In the genomic region with DNA sequence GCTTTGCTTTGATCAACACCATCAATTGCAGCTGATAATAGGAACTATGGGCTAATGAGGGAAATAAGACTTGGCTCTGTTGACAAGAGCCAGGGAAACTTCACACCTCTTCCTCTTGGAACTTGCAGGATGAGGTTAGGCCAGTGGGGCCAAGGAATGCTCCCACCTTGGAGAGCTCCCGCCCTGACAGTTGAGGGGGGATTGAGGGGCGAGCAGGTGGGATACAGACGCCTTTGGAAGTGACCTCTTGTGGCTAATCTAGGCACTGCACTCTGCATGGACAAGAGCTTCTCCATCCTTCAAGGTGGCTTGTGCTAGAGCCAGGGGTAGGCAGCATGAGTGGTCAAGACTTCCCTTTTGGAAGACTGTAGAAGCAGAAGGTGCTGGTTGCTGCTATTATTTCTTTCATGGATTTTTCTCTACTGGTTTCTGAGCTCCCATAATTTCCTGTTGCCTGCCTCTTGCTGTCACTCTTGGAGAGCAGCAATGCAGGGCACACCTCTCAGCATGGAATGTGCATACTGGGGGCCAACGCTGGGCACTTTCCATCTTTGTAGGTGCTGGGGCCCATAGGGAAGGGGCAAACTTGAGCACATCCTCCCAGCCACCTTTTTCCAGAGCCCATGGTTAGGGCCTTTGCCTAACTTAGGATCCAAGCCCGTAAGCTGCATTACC, we compare ENCODE assay signal across 8 cellular contexts. TPM values are rescaled to one million over a fixed set of nuclear protein-coding genes. Genes with fewer than 3 reads are reported as not detected.
DNase-seq lines count a peak whose midpoint lies in the region; ATAC-seq, FAIRE-seq and TF ChIP-seq lines count a peak whose summit lies in the region.

No MANE protein-coding gene starts in this region.

- intact Hi-C loops in right cardiac atrium (cut with DNase I), result loop anchor here in 1 of 4 donors (5.0 to 10.0 kb wide), 2 partner anchors 226 to 341 kb away; partner anchors contain the start of genes NEK8, NUFIP2 and TLCD1

- H3K9me3 ChIP-seq in A549 (no peaks in the 10 kb centered on the region), right cardiac atrium (ENCODE audit: control insufficient read depth, low read length) (no peaks in the 10 kb centered on the region)

- peaks cover 8% of the 10 kb centered on the region for H3K4me1 ChIP-seq in A549
- H3K4me1 ChIP-seq in right cardiac atrium (ENCODE audit: control insufficient read depth, insufficient read depth, low read length), result no peaks in the 10 kb centered on the region

- ATAC-seq in A549 (0 out of 6 replicates have a peak, but pooled peaks of 1 of the 2 experiments have one; percentile 5), right cardiac atrium (no peak), GM21447 (IDR thresholded peaks at IDR 0.05; ENCODE audit: unreplicated experiment) (no peak)

- TF ChIP-seq CTCF in A549 (IDR thresholded peaks at IDR 0.05), result peak; percentile 75

- DNase-seq in A549 (ENCODE audit: low read depth in 1 of 2, low spot score in 1 of 2) (peak; percentile 68 to 72), ELF-1 (ENCODE audit: low read depth, low spot score) (peak; percentile 90), NCI-H82 (lab: John Stamatoyannopoulos, UW) (peak; percentile 86), right cardiac atrium (peak in 2 of 3 donors; percentile 49), RCC 7860 (ENCODE audit: low spot score) (no peak)
- peak; percentile 17 for DNase-seq in activated T-helper 9 cell treated with anti-CD3 and anti-CD28 coated beads, Interleukin-2, amount 50 U/mL, for 16 hours (ENCODE audit: low read depth)
- peak; percentile 15 to 32 for DNase-seq in stimulated activated CD4-positive, alpha-beta T cell treated with anti-CD3 and anti-CD28 coated beads, Interleukin-1b, Interleukin-23, amount 100 ng/mL, for 4 hours (ENCODE audit: low read depth in 2 of 2)

- H3K4me2 ChIP-seq in A549, result peak overlapping the region; percentile 71

- no peak for TF ChIP-seq POLR2A in A549 (IDR thresholded peaks at IDR 0.05; ENCODE audit: low read length)

- CTCF ChIA-PET in A549 (lab: Yijun Ruan, JAX), result interaction anchor here (0.6 to 15.4 kb wide), 69 partner anchors 9 to 638 kb away, joined by 3 to 1025 read pairs (median 4); partner anchors contain the start of genes DHRS13, NEK8, RPL23A and TLCD1

- no peaks in the 10 kb centered on the region for H3K27me3 ChIP-seq in right cardiac atrium (ENCODE audit: control insufficient read depth, insufficient read depth)

- POLR2A ChIA-PET in A549 (lab: Yijun Ruan, JAX), result interaction anchor here (1.0 to 5.6 kb wide), 3 partner anchors 12 to 234 kb away, joined by 3 to 89 read pairs (median 6); partner anchors contain the start of genes NEK8, RPL23A and TLCD1

- H3K27ac ChIP-seq in A549 (no peak overlapping the region), right cardiac atrium (ENCODE audit: low read length) (no peak overlapping the region)

- WGBS in A549 (ENCODE audit: missing lambda C conversion rate), result 22% methylated on average over 5 of the region's 5 CpGs
- 30% methylated on average over 5 of the region's 5 CpGs for WGBS in right cardiac atrium

- H3K4me3 ChIP-seq in A549 (no peak overlapping the region), right cardiac atrium (ENCODE audit: low read length) (no peak overlapping the region)

- TF ChIP-seq RAD21 in A549 (conservative IDR thresholded peaks at IDR 0.05 in 1 of 2, IDR thresholded peaks at IDR 0.05 in 1 of 2), result peak; percentile 26 to 39; a peak in 3 of 5 replicates

- FAIRE-seq in A549 (lab: Jason Lieb, UNC), result peak; percentile 67
- FAIRE-seq in RCC 7860 (lab: Jason Lieb, UNC), result no peak

- TF ChIP-seq EP300 in A549 (IDR thresholded peaks at IDR 0.05), result no peak

TF ChIP-seq in A549, 52 proteins besides CTCF, POLR2A, EP300 and RAD21:
- TF ChIP-seq SMC3 (IDR thresholded peaks at IDR 0.05), result peak; percentile 60
- peak; percentile 64; the same call in 1 of the 2 replicates for TF ChIP-seq REST (IDR thresholded peaks at IDR 0.05)
- TF ChIP-seq FOSB (CRISPR knock-in tag; IDR thresholded peaks at IDR 0.05), result no peak

RNA-seq across cellular contexts. Expression of gene PHF12, which starts 2.3 kb away (rescaled TPM):
- polyA plus RNA-seq in A549 (2011; rRNA removed) (25.3 and 29.3 TPM in 2 replicates), A549 (2017; fragmentation: RNase III; extraction: RNeasy Plus Mini Kit Qiagen cat#74134 plus additional on column Dnase treatment) (28.0 to 31.9 TPM (median 29.9 TPM) in 3 replicates), right cardiac atrium (10.8 TPM)
- 39.7 and 44.0 TPM in 2 replicates for polyA plus RNA-seq in A549 (2012; cell fraction: cytosol; rRNA removed)
- polyA plus RNA-seq in A549 (2012; cell fraction: nucleus; rRNA removed), result 71.3 and 74.1 TPM in 2 replicates
- polyA minus RNA-seq in A549 (2011; rRNA and poly(A)+ RNA removed), result 57.4 and 69.0 TPM in 2 replicates
- 10 to 100 TPM; 20.8 to 25.4 (median 24.2) TPM for total RNA-seq in right cardiac atrium

RNA-seq across cellular contexts. Expression of gene DHRS13, which starts 50.7 kb away (rescaled TPM):
- polyA plus RNA-seq in A549 (2011; rRNA removed), result 7.0 and 7.3 TPM in 2 replicates
- polyA plus RNA-seq in A549 (2012; cell fraction: cytosol; rRNA removed), result 7.5 and 8.9 TPM in 2 replicates
- 9.4 and 9.9 TPM in 2 replicates for polyA plus RNA-seq in A549 (2012; cell fraction: nucleus; rRNA removed)
- polyA plus RNA-seq in A549 (2017; fragmentation: RNase III; extraction: RNeasy Plus Mini Kit Qiagen cat#74134 plus additional on column Dnase treatment), result 3.5 to 4.9 TPM (median 4.8 TPM) in 3 replicates
- 3.6 and 4.1 TPM in 2 replicates for polyA minus RNA-seq in A549 (2011; rRNA and poly(A)+ RNA removed)
- total RNA-seq in right cardiac atrium, result 1 to 10 TPM; 2.1 to 3.3 (median 2.5) TPM
- polyA plus RNA-seq in right cardiac atrium, result 2.3 TPM

RNA-seq across cellular contexts. Expression of gene SEZ6, which starts 52.3 kb away (rescaled TPM):
- polyA plus RNA-seq in A549 (2011; rRNA removed) (not detected in 2 replicates), A549 (2017; fragmentation: RNase III; extraction: RNeasy Plus Mini Kit Qiagen cat#74134 plus additional on column Dnase treatment) (not detected in 3 replicates), right cardiac atrium (not detected)
- not detected in 2 replicates for polyA plus RNA-seq in A549 (2012; cell fraction: cytosol; rRNA removed)
- polyA plus RNA-seq in A549 (2012; cell fraction: nucleus; rRNA removed), result 0.06 TPM in 1 of 2 replicates, not detected in the other
- not detected in 2 replicates for polyA minus RNA-seq in A549 (2011; rRNA and poly(A)+ RNA removed)
- total RNA-seq in right cardiac atrium, result not detected

RNA-seq across cellular contexts. Expression of gene FLOT2, which starts 56.0 kb away (rescaled TPM):
- polyA plus RNA-seq in A549 (2011; rRNA removed), result 68.8 and 78.6 TPM in 2 replicates
- polyA plus RNA-seq in A549 (2012; cell fraction: cytosol; rRNA removed), result 82.7 and 94.7 TPM in 2 replicates
- 89.9 and 91.7 TPM in 2 replicates for polyA plus RNA-seq in A549 (2012; cell fraction: nucleus; rRNA removed)
- polyA plus RNA-seq in A549 (2017; fragmentation: RNase III; extraction: RNeasy Plus Mini Kit Qiagen cat#74134 plus additional on column Dnase treatment), result 62.8 to 71.0 TPM (median 66.4 TPM) in 3 replicates
- 100 and 109 TPM in 2 replicates for polyA minus RNA-seq in A549 (2011; rRNA and poly(A)+ RNA removed)
- 10 to 100 TPM; 70.5 to 89.4 (median 79.4) TPM for total RNA-seq in right cardiac atrium
- polyA plus RNA-seq in right cardiac atrium, result 45.1 TPM
